16 cellular contexts compared by ENCODE assay signal in genomic region chrX:2397648-2398340, GRCh38.
DNase-seq lines count a peak whose midpoint lies in the region; ATAC-seq, FAIRE-seq and TF ChIP-seq lines count a peak whose summit lies in the region.
"Had no signal": no experiment of that assay in that cellular context is flagged by ENCODE, and none has a peak within 500 bp of the region (broad histone marks: within the 10 kb centered on the region; RNA-seq: fewer than 3 reads in every experiment).

No MANE protein-coding gene starts in this region.

- TF ChIP-seq POLR2A in breast epithelium (IDR thresholded peaks at IDR 0.05): no peak

- no peaks in the 10 kb centered on the region for H3K36me3 ChIP-seq in breast epithelium

- H3K27me3 ChIP-seq in breast epithelium: no peaks in the 10 kb centered on the region
- H3K27me3 ChIP-seq: upper lobe of left lung had no signal

- ATAC-seq in GM21367 (IDR thresholded peaks at IDR 0.05; ENCODE audit: unreplicated experiment): no peak
- ATAC-seq: activated naive CD8-positive, alpha-beta T cell treated with anti-CD3 and anti-CD28 coated beads, Interleukin-2, amount 50 U/mL, for 24 hours; Right ventricle myocardium inferior had no signal

- H3K4me1 Mint-ChIP-seq in MCF 10A (ENCODE audit: insufficient read depth, unreplicated experiment): peaks cover 26% of the 10 kb centered on the region
- H3K4me1 Mint-ChIP-seq: activated naive CD8-positive, alpha-beta T cell treated with anti-CD3 and anti-CD28 coated beads, Interleukin-2, amount 50 U/mL, for 24 hours had no signal

- H3K27me3 Mint-ChIP-seq in MCF 10A (ENCODE audit: insufficient read depth, unreplicated experiment): no peaks in the 10 kb centered on the region
- H3K27me3 Mint-ChIP-seq: activated naive CD8-positive, alpha-beta T cell treated with anti-CD3 and anti-CD28 coated beads, Interleukin-2, amount 50 U/mL, for 24 hours had no signal

- H3K4me1 ChIP-seq in breast epithelium: no peaks in the 10 kb centered on the region
- H3K4me1 ChIP-seq: upper lobe of left lung had no signal

- CTCF ChIA-PET in MCF 10A (lab: Yijun Ruan, JAX): no interaction called here

- H3K9me3 ChIP-seq in breast epithelium: no peaks in the 10 kb centered on the region
- H3K9me3 ChIP-seq: upper lobe of left lung had no signal

- no peak overlapping the region for H3K27ac ChIP-seq in breast epithelium
- H3K27ac ChIP-seq: 22Rv1, upper lobe of left lung had no signal

- no peaks in the 10 kb centered on the region for H3K9me3 Mint-ChIP-seq in MCF 10A (ENCODE audit: unreplicated experiment)
- H3K9me3 Mint-ChIP-seq: activated naive CD8-positive, alpha-beta T cell treated with anti-CD3 and anti-CD28 coated beads, Interleukin-2, amount 50 U/mL, for 24 hours had no signal

- no peak overlapping the region for H3K4me3 Mint-ChIP-seq in MCF 10A (ENCODE audit: unreplicated experiment)
- H3K4me3 Mint-ChIP-seq: activated naive CD8-positive, alpha-beta T cell treated with anti-CD3 and anti-CD28 coated beads, Interleukin-2, amount 50 U/mL, for 24 hours had no signal

- H3K36me3 Mint-ChIP-seq in MCF 10A (ENCODE audit: insufficient read depth, unreplicated experiment): peaks cover 27% of the 10 kb centered on the region

- H3K27ac Mint-ChIP-seq in MCF 10A (ENCODE audit: low read depth, unreplicated experiment): no peak overlapping the region
- H3K27ac Mint-ChIP-seq: activated naive CD8-positive, alpha-beta T cell treated with anti-CD3 and anti-CD28 coated beads, Interleukin-2, amount 50 U/mL, for 24 hours had no signal

- POLR2A ChIA-PET in MCF 10A (lab: Yijun Ruan, JAX): no interaction called here

- BruUV-seq in MCF 10A (replicated peaks; lab: Mats Ljungman, UMichigan): no TSS peak

- no peak overlapping the region for H3K4me3 ChIP-seq in breast epithelium
- H3K4me3 ChIP-seq: upper lobe of left lung had no signal

- intact Hi-C loops in MCF 10A (cut with micrococcal nuclease) (no loop called here), breast epithelium (cut with DNase I; ENCODE audit: low total_unique reads) (loop anchor here (5.0 kb wide), 1 partner anchor 630 kb away; no protein-coding TSS in a partner anchor)

- DNase-seq in MCF 10A (ENCODE audit: unreplicated experiment) (peak; percentile 40), breast epithelium (ENCODE audit: low spot score in 2 of 2) (no peak), astrocyte of the hippocampus (ENCODE audit: low read depth, low spot score) (peak; percentile 75), glomerular visceral epithelial cell (ENCODE audit: extremely low spot score) (peak; percentile 47), urothelium cell line (ENCODE audit: low spot score) (peak; percentile 32), globus pallidus (ENCODE audit: low spot score) (no peak), NCI-H1436 (lab: John Stamatoyannopoulos, UW) (no peak)
- DNase-seq: activated naive CD8-positive, alpha-beta T cell treated with anti-CD3 and anti-CD28 coated beads, Interleukin-2, amount 50 U/mL, for 24 hours; effector CD8-positive, alpha-beta T cell; NCI-H1105 treated with DMSO at 0.1 percent for 48 hours; NCI-H524 treated with DMSO at 0.1 percent for 48 hours; posterior cingulate gyrus; upper lobe of left lung had no signal

- FAIRE-seq in urothelium cell line (lab: Jason Lieb, UNC): no peak

- TF ChIP-seq CTCF in MCF 10A (IDR thresholded peaks at IDR 0.05; ENCODE audit: unreplicated experiment) (no peak), breast epithelium (IDR thresholded peaks at IDR 0.05) (no peak)

Comparison
In these comparisons a context has a peak if more than half of its experiments do, and no peak if none do; other contexts are left out.
1. DNase-seq: peak in MCF 10A (single experiment), astrocyte of the hippocampus (single experiment), glomerular visceral epithelial cell (single experiment) and urothelium cell line (single experiment); none in breast epithelium (0 of 2), globus pallidus (single experiment) and NCI-H1436 (single experiment).